ENCODE assay signal across 24 cellular contexts in genomic region chr2:155689791-155690190, GRCh38.
A peak's percentile ranks its signal among the peaks of the same experiment; 100 is the strongest.
DNase-seq lines count a peak whose midpoint lies in the region; ATAC-seq and TF ChIP-seq lines count a peak whose summit lies in the region.
"Had no signal": no experiment of that assay in that cellular context is flagged by ENCODE, and none has a peak within 500 bp of the region (broad histone marks: within the 10 kb centered on the region; RNA-seq: fewer than 3 reads in every experiment).

No MANE protein-coding gene starts in this region.

- H3K27ac ChIP-seq in caudate nucleus (ENCODE audit: low read depth, low read length) (peak overlapping the region; percentile 79), colonic mucosa (no peak overlapping the region)

- H3K9me3 ChIP-seq in colonic mucosa: no peaks in the 10 kb centered on the region
- H3K9me3 ChIP-seq: BE2C, Caco-2 had no signal

- H3K4me1 ChIP-seq in colonic mucosa: no peaks in the 10 kb centered on the region
- H3K4me1 ChIP-seq: BE2C, Caco-2 had no signal

- intact Hi-C loops in sciatic nerve (cut with DNase I) (no loop called here), colonic mucosa (cut with DNase I) (no loop called here)

- DNase-seq in COLO829 (ENCODE audit: low spot score) (peak; percentile 68), caudate nucleus (lab: John Stamatoyannopoulos, UW) (peak in 9 of 61 donors; percentile 1 to 38 (median 14)), globus pallidus (ENCODE audit: low spot score) (peak; percentile 86), sciatic nerve (ENCODE audit: low spot score) (no peak), colonic mucosa (no peak), NCI-H1417 (lab: John Stamatoyannopoulos, UW) (no peak), DMS114 treated with DMSO at 0.1 percent for 48 hours (lab: John Stamatoyannopoulos, UW; ENCODE audit: unreplicated experiment) (no peak)
- DNase-seq: BE2C; Caco-2; CD4-positive, CD25-positive, alpha-beta regulatory T cell; DMS153; EL; NCI-H187; NCI-H2107; NCI-H2227 treated with DMSO at 0.1 percent for 48 hours; NCI-H510A treated with DMSO at 0.1 percent for 48 hours; NCI-H82; OCI-M1; RPMI8226; SHP77 treated with DMSO at 0.1 percent for 48 hours had no signal

- no peaks in the 10 kb centered on the region for H3K27me3 ChIP-seq in colonic mucosa
- H3K27me3 ChIP-seq: BE2C had no signal

- TF ChIP-seq CTCF in colonic mucosa (IDR thresholded peaks at IDR 0.05): no peak

- H3K9ac ChIP-seq in colonic mucosa (ENCODE audit: low read depth in 2 of 2, low read length in 2 of 2): no peak overlapping the region

- peak; percentile 59 for ATAC-seq in sciatic nerve
- ATAC-seq: GM12878, GM23338, HCT116, K562 had no signal

- no peak overlapping the region for H3K4me3 ChIP-seq in colonic mucosa
- H3K4me3 ChIP-seq: GM12878, GM23338, K562 had no signal

- H3K36me3 ChIP-seq in colonic mucosa: no peaks in the 10 kb centered on the region
- H3K36me3 ChIP-seq: BE2C had no signal

Comparison
In these comparisons a context has a peak if more than half of its experiments do, and no peak if none do; other contexts are left out.
1. DNase-seq: peak in COLO829 (single experiment) and globus pallidus (single experiment); none in sciatic nerve (single experiment), colonic mucosa (single experiment), NCI-H1417 (0 of 3) and DMS114 treated with DMSO at 0.1 percent for 48 hours (single experiment).